ENCODE assay signal across 9 cellular contexts in the genomic region with DNA sequence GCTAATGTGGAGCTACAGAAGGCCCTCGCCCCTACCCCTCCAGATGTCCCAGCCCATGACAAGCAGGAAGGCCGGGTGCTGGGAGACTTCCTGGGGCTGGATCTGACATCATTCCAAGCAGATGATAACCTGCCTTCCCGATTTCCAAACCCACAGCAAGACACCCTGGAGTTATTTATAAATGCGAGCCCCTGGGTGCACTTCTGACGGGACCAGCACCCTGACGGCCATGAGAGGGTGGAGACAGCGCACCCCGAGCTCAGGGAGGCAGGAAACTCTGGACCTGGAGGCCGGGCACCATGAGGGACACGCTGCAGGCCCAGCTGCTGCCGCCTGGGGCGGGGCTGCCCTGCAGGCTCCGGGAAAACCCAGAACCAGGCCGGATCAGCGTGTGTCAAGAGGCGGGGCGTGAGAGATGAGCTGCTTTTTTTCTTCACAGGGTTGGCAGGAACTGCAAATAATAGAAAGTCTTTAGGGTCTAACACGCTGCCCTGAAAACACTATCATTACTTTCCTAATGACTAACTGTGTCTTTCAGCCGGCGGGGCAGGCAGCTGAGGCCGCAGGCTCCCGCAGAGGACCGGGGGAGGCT. TPM values are rescaled to one million over a fixed set of nuclear protein-coding genes. Genes with fewer than 3 reads are reported as not detected.
DNase-seq lines count a peak whose midpoint lies in the region; ATAC-seq, FAIRE-seq and TF ChIP-seq lines count a peak whose summit lies in the region.
"Had no signal": no experiment of that assay in that cellular context is flagged by ENCODE, and none has a peak within 500 bp of the region (broad histone marks: within the 10 kb centered on the region; RNA-seq: fewer than 3 reads in every experiment).

No MANE protein-coding gene starts in this region.

- no peaks in the 10 kb centered on the region for H3K79me2 ChIP-seq in mesendoderm (ENCODE audit: control insufficient read depth, insufficient read depth, low read length)

- no peak for FAIRE-seq in urothelium cell line (lab: Jason Lieb, UNC)

- H3K56ac ChIP-seq in mesendoderm (ENCODE audit: low read length): no peak overlapping the region

- no peak for DNase-seq in CD8-positive, alpha-beta T cell
- DNase-seq in H4 (ENCODE audit: low spot score): peak; percentile 5
- no peak for DNase-seq in astrocyte of the cerebellum (ENCODE audit: low read depth)
- DNase-seq in mesendoderm: peak; percentile 76
- DNase-seq in NCI-H2107 (lab: John Stamatoyannopoulos, UW): no peak
- DNase-seq in urothelium cell line (ENCODE audit: low spot score): no peak
- DNase-seq in NCI-H1930 (lab: John Stamatoyannopoulos, UW): no peak
- DNase-seq: mammary epithelial cell had no signal

- no peak overlapping the region for H3K23ac ChIP-seq in mesendoderm (ENCODE audit: low read length)

- H3K9me3 Mint-ChIP-seq in CD8-positive, alpha-beta T cell: no peaks in the 10 kb centered on the region

- H3K18ac ChIP-seq in mesendoderm (ENCODE audit: low read length): no peak overlapping the region

- POLR2A ChIA-PET in CD8-positive, alpha-beta T cell (lab: Charles Lee): no interaction called here

- peaks cover 33% of the 10 kb centered on the region for H3K4me1 Mint-ChIP-seq in CD8-positive, alpha-beta T cell (ENCODE audit: low read depth)

- intact Hi-C loops in CD8-positive, alpha-beta T cell (cut with DNase I, micrococcal nuclease): loop anchor here (5.0 to 10.0 kb wide), 4 partner anchors 341 to 824 kb away; partner anchors contain the start of genes ADARB1 (in 1 of the 2), COL6A1 (in 1 of the 2), LSS (in 1 of the 2) and SUMO3 (in 1 of the 2)

- peaks cover 14% of the 10 kb centered on the region for H3K27me3 Mint-ChIP-seq in CD8-positive, alpha-beta T cell (ENCODE audit: low read depth)

- ATAC-seq in CD8-positive, alpha-beta T cell: no peak
- no peak for ATAC-seq in GM18519 (IDR thresholded peaks at IDR 0.05; ENCODE audit: low FRiP score, unreplicated experiment)

- no peak overlapping the region for H4K8ac ChIP-seq in mesendoderm (ENCODE audit: low read depth, low read length)

- H3K9me3 ChIP-seq in CD8-positive, alpha-beta T cell (ENCODE audit: low read length): no peaks in the 10 kb centered on the region

- H3K36me3 Mint-ChIP-seq in CD8-positive, alpha-beta T cell: no peaks in the 10 kb centered on the region

- in situ Hi-C loops in astrocyte of the cerebellum (cut with HindIII; ENCODE audit: low sequenced_read_pairs): no loop called here

- H2BK15ac ChIP-seq in mesendoderm (replicated peaks; ENCODE audit: low read depth): no peak overlapping the region

- no peak overlapping the region for H2BK120ac ChIP-seq in mesendoderm (ENCODE audit: low read depth, low read length)

- no peak overlapping the region for H3K27ac Mint-ChIP-seq in CD8-positive, alpha-beta T cell

- no peaks in the 10 kb centered on the region for H3K36me3 ChIP-seq in CD8-positive, alpha-beta T cell (ENCODE audit: insufficient read depth, low read length)
- H3K36me3 ChIP-seq in mesendoderm (ENCODE audit: control insufficient read depth, insufficient read depth, low read length): no peaks in the 10 kb centered on the region

- TF ChIP-seq CTCF in CD8-positive, alpha-beta T cell (IDR thresholded peaks at IDR 0.05): no peak
- TF ChIP-seq CTCF in astrocyte of the cerebellum (IDR thresholded peaks at IDR 0.05; ENCODE audit: low read depth, low read length, missing control alignments): peak; percentile 6

- no peak overlapping the region for H4K5ac ChIP-seq in mesendoderm (ENCODE audit: low read length)

- H3K27me3 ChIP-seq in CD8-positive, alpha-beta T cell (ENCODE audit: insufficient read depth, low read length): peaks cover 12% of the 10 kb centered on the region
- H3K27me3 ChIP-seq in mesendoderm (ENCODE audit: insufficient read depth, low read length, poor library complexity): peaks cover 13% of the 10 kb centered on the region

- H2BK5ac ChIP-seq in mesendoderm (ENCODE audit: low read length): no peak overlapping the region

- no peak overlapping the region for H3K9ac ChIP-seq in mesendoderm (ENCODE audit: low read length)

- no peak overlapping the region for H2AK5ac ChIP-seq in mesendoderm (ENCODE audit: low read length)

- H3K27ac ChIP-seq in CD8-positive, alpha-beta T cell (ENCODE audit: low read depth, low read length): no peak overlapping the region
- no peak overlapping the region for H3K27ac ChIP-seq in mesendoderm (ENCODE audit: low read depth, low read length)

- H3K4ac ChIP-seq in mesendoderm (ENCODE audit: low read depth, low read length): no peak overlapping the region

- WGBS in mesendoderm (ENCODE audit: extremely low coverage, insufficient coverage, low lambda C conversion rate): no CpG with 5 or more reads among the region's 23 CpGs

- peak overlapping the region; percentile 67 for H3K4me3 Mint-ChIP-seq in CD8-positive, alpha-beta T cell

- no peak overlapping the region for H3K4me2 ChIP-seq in mesendoderm (ENCODE audit: low read length)

- peaks cover 21% of the 10 kb centered on the region for H3K4me1 ChIP-seq in CD8-positive, alpha-beta T cell (ENCODE audit: insufficient read depth, low read length)
- no peaks in the 10 kb centered on the region for H3K4me1 ChIP-seq in mesendoderm (ENCODE audit: control insufficient read depth, low read depth, low read length)

- H3K4me3 ChIP-seq in CD8-positive, alpha-beta T cell (ENCODE audit: low read depth, low read length): no peak overlapping the region
- H3K4me3 ChIP-seq in astrocyte of the cerebellum (ENCODE audit: low read depth, low read length) (no peak overlapping the region), mesendoderm (ENCODE audit: low read length) (no peak overlapping the region)

- H3K79me1 ChIP-seq in mesendoderm (ENCODE audit: low read length): no peaks in the 10 kb centered on the region

- CTCF ChIA-PET in CD8-positive, alpha-beta T cell (lab: Charles Lee): no interaction called here

RNA-seq across cellular contexts. Expression of gene PCBP3, which starts 2.5 kb away (rescaled TPM):
- 1 to 10 TPM; 1.3 to 2.4 TPM for total RNA-seq in CD8-positive, alpha-beta T cell
- total RNA-seq in H4 (2014; rRNA removed; shearing (Covaris generic)): 6.1 and 10.2 TPM in 2 replicates
- 1.4 TPM for polyA plus RNA-seq in mesendoderm (2013, experiment 1 of 2)
- polyA plus RNA-seq in mesendoderm (2013, experiment 2 of 2): 1.7 TPM

Comparison
In these comparisons a context has a peak if more than half of its experiments do, and no peak if none do; other contexts are left out.
1. DNase-seq: peak in H4 (single experiment) and mesendoderm (single experiment); none in CD8-positive, alpha-beta T cell (0 of 7), astrocyte of the cerebellum (single experiment), NCI-H2107 (single experiment), urothelium cell line (single experiment) and NCI-H1930 (0 of 2).